ENCODE assay signal across 18 cellular contexts in the genomic region with DNA sequence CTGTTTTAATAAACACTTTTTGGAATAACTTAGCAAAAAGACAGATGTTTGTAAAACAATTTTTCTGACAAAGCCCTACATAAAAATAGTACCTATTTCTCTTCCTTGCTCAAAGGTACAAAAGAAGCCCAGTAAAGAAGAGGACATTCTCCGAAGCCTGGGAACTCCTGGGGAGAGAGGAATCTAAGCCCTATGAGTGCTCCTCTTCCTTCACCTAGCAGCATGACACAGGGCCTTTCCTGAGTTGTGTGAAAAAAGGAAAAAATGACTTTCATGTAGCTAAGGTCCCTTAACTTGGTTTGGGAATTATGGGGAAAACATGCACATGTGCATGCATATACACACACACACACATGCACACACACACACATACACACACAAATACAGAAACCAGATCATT.
A peak's percentile ranks its signal among the peaks of the same experiment; 100 is the strongest.
DNase-seq lines count a peak whose midpoint lies in the region; ATAC-seq and TF ChIP-seq lines count a peak whose summit lies in the region.
"Had no signal": no experiment of that assay in that cellular context is flagged by ENCODE, and none has a peak within 500 bp of the region (broad histone marks: within the 10 kb centered on the region; RNA-seq: fewer than 3 reads in every experiment).

No MANE protein-coding gene starts in this region.

- H3K27ac Mint-ChIP-seq in WTC11, result 0 out of 2 replicates have a peak overlapping the region, but pooled peaks have one; percentile 20
- H3K27ac Mint-ChIP-seq: CD14-positive monocyte; CD8-positive, alpha-beta T cell had no signal

- peaks cover 13% of the 10 kb centered on the region for H3K9me3 Mint-ChIP-seq in WTC11
- H3K9me3 Mint-ChIP-seq: CD8-positive, alpha-beta T cell had no signal

- POLR2A ChIA-PET in WTC11 (lab: Charles Lee), result no interaction called here

- DNase-seq in NCI-H526 (lab: John Stamatoyannopoulos, UW), result peak; percentile 26 to 43
- DNase-seq in NCI-H526 treated with DMSO at 0.1 percent for 48 hours (lab: John Stamatoyannopoulos, UW), result no peak
- no peak for DNase-seq in WTC11 (ENCODE audit: low spot score)
- peak; percentile 14 for DNase-seq in iPS-NIHi7 (ENCODE audit: extremely low spot score)
- DNase-seq in NCI-H128 (lab: John Stamatoyannopoulos, UW; ENCODE audit: unreplicated experiment), result no peak
- no peak for DNase-seq in stimulated activated CD4-positive, alpha-beta T cell treated with anti-CD3 and anti-CD28 coated beads, Interleukin-4, amount 100 ng/mL, for 24 hours
- DNase-seq: Calu3; CD8-positive, alpha-beta T cell; DMS53; DND-41; EL; GM23248; H9; KG1 had no signal

- 0 out of 2 replicates have a peak, but pooled peaks cover 3% of the 10 kb centered on the region for H3K36me3 Mint-ChIP-seq in WTC11
- H3K36me3 Mint-ChIP-seq: CD14-positive monocyte; CD8-positive, alpha-beta T cell had no signal

- H3K4me3 Mint-ChIP-seq in WTC11, result no peak overlapping the region
- H3K4me3 Mint-ChIP-seq: CD14-positive monocyte; CD8-positive, alpha-beta T cell; H9 had no signal

- H3K27me3 Mint-ChIP-seq in WTC11 (ENCODE audit: low read depth), result no peaks in the 10 kb centered on the region

- ATAC-seq in WTC11 (peak; percentile 63), GM21381 (IDR thresholded peaks at IDR 0.05; ENCODE audit: unreplicated experiment) (no peak)
- ATAC-seq: A549; CD8-positive, alpha-beta T cell; GM12878 had no signal

- H3K4me1 Mint-ChIP-seq in WTC11, result peaks cover 4% of the 10 kb centered on the region; the same call in 1 of the 2 replicates
- H3K4me1 Mint-ChIP-seq: CD14-positive monocyte had no signal

- CTCF ChIA-PET in WTC11 (lab: Charles Lee), result no interaction called here

- no peak for TF ChIP-seq CTCF in WTC11 (IDR thresholded peaks at IDR 0.05)

TF ChIP-seq in WTC11, 78 proteins besides CTCF, POLR2A, EP300 and RAD21:
- TF ChIP-seq, protein P1, sequence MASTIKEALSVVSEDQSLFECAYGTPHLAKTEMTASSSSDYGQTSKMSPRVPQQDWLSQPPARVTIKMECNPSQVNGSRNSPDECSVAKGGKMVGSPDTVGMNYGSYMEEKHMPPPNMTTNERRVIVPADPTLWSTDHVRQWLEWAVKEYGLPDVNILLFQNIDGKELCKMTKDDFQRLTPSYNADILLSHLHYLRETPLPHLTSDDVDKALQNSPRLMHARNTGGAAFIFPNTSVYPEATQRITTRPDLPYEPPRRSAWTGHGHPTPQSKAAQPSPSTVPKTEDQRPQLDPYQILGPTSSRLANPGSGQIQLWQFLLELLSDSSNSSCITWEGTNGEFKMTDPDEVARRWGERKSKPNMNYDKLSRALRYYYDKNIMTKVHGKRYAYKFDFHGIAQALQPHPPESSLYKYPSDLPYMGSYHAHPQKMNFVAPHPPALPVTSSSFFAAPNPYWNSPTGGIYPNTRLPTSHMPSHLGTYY (CRISPR knock-in tag; IDR thresholded peaks at IDR 0.05), result no peak
- no peak for TF ChIP-seq NR1H2 (CRISPR knock-in tag; IDR thresholded peaks at IDR 0.05)
- no peak for TF ChIP-seq PRRX2 (CRISPR knock-in tag; IDR thresholded peaks at IDR 0.05)
- no peak for TF ChIP-seq IRF2 (CRISPR knock-in tag; IDR thresholded peaks at IDR 0.05; ENCODE audit: borderline replicate concordance, low read depth)
- no peak for TF ChIP-seq MYBL2 (CRISPR knock-in tag; IDR thresholded peaks at IDR 0.05)
- TF ChIP-seq, protein P2, sequence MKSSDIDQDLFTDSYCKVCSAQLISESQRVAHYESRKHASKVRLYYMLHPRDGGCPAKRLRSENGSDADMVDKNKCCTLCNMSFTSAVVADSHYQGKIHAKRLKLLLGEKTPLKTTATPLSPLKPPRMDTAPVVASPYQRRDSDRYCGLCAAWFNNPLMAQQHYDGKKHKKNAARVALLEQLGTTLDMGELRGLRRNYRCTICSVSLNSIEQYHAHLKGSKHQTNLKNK (CRISPR knock-in tag; IDR thresholded peaks at IDR 0.05), result no peak
- TF ChIP-seq ZNF232 (CRISPR knock-in tag; IDR thresholded peaks at IDR 0.05), result no peak
- TF ChIP-seq, protein P3, sequence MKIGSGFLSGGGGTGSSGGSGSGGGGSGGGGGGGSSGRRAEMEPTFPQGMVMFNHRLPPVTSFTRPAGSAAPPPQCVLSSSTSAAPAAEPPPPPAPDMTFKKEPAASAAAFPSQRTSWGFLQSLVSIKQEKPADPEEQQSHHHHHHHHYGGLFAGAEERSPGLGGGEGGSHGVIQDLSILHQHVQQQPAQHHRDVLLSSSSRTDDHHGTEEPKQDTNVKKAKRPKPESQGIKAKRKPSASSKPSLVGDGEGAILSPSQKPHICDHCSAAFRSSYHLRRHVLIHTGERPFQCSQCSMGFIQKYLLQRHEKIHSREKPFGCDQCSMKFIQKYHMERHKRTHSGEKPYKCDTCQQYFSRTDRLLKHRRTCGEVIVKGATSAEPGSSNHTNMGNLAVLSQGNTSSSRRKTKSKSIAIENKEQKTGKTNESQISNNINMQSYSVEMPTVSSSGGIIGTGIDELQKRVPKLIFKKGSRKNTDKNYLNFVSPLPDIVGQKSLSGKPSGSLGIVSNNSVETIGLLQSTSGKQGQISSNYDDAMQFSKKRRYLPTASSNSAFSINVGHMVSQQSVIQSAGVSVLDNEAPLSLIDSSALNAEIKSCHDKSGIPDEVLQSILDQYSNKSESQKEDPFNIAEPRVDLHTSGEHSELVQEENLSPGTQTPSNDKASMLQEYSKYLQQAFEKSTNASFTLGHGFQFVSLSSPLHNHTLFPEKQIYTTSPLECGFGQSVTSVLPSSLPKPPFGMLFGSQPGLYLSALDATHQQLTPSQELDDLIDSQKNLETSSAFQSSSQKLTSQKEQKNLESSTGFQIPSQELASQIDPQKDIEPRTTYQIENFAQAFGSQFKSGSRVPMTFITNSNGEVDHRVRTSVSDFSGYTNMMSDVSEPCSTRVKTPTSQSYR (CRISPR knock-in tag; IDR thresholded peaks at IDR 0.05), result no peak
- no peak for TF ChIP-seq FOXJ3 (CRISPR knock-in tag; IDR thresholded peaks at IDR 0.05; ENCODE audit: borderline replicate concordance)
- TF ChIP-seq, protein P4, sequence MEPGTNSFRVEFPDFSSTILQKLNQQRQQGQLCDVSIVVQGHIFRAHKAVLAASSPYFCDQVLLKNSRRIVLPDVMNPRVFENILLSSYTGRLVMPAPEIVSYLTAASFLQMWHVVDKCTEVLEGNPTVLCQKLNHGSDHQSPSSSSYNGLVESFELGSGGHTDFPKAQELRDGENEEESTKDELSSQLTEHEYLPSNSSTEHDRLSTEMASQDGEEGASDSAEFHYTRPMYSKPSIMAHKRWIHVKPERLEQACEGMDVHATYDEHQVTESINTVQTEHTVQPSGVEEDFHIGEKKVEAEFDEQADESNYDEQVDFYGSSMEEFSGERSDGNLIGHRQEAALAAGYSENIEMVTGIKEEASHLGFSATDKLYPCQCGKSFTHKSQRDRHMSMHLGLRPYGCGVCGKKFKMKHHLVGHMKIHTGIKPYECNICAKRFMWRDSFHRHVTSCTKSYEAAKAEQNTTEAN (CRISPR knock-in tag; IDR thresholded peaks at IDR 0.05), result no peak
TF ChIP-seq in WTC11: peak in this region for 0.

Comparison
In these comparisons a context has a peak if more than half of its experiments do, and no peak if none do; other contexts are left out.
1. DNase-seq: peak in NCI-H526 (2 of 2) and iPS-NIHi7 (single experiment); none in NCI-H526 treated with DMSO at 0.1 percent for 48 hours (single experiment), WTC11 (single experiment), NCI-H128 (single experiment) and stimulated activated CD4-positive, alpha-beta T cell treated with anti-CD3 and anti-CD28 coated beads, Interleukin-4, amount 100 ng/mL, for 24 hours (single experiment).